23 cellular contexts compared by ENCODE assay signal in the genomic region with DNA sequence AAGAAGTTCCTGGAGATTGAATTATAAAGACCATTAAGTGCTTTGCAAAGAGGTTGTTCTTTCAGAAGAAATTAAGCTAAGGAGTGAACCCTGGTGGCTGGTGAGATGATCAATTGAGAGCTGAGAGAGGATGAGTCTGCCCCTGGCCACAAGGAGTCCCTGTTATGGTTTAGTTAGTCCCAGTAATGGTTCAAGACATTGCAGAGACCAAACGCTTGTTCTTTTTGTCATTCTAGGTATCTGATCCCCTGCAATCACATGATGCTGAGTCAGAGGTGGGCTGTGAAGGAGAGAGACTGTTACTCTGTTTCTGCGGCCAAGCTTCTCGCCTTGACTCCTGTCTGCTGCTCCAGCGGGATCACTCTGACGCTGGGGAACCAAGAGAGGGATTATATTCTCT.
A peak's percentile ranks its signal among the peaks of the same experiment; 100 is the strongest.
DNase-seq lines count a peak whose midpoint lies in the region; ATAC-seq and TF ChIP-seq lines count a peak whose summit lies in the region.
"Had no signal": no experiment of that assay in that cellular context is flagged by ENCODE, and none has a peak within 500 bp of the region (broad histone marks: within the 10 kb centered on the region; RNA-seq: fewer than 3 reads in every experiment).

No MANE protein-coding gene starts in this region.

- no peaks in the 10 kb centered on the region for H3K9me3 Mint-ChIP-seq in WTC11
- H3K9me3 Mint-ChIP-seq in T-cell: no peaks in the 10 kb centered on the region
- H3K9me3 Mint-ChIP-seq: activated naive CD8-positive, alpha-beta T cell treated with anti-CD3 and anti-CD28 coated beads, Interleukin-2, amount 50 U/mL, for 24 hours; CD4-positive, alpha-beta T cell; stimulated activated memory B cell treated with anti-CD40 and anti-IgM and Interleukin-4, amounts not matched to agents 10 μg/mL and 1 μg/mL and 100 μg/mL, for 72 hours had no signal

- peaks cover 19% of the 10 kb centered on the region for H3K4me1 Mint-ChIP-seq in WTC11
- H3K4me1 Mint-ChIP-seq in T-cell: no peaks in the 10 kb centered on the region
- H3K4me1 Mint-ChIP-seq: activated CD4-positive, alpha-beta T cell treated with anti-CD3 and anti-CD28 coated beads for 36 hours; activated naive CD8-positive, alpha-beta T cell treated with anti-CD3 and anti-CD28 coated beads, Interleukin-2, amount 50 U/mL, for 24 hours; stimulated activated memory B cell treated with anti-CD40 and anti-IgM and Interleukin-4, amounts not matched to agents 10 μg/mL and 1 μg/mL and 100 μg/mL, for 72 hours had no signal

- H3K27ac Mint-ChIP-seq in WTC11 (no peak overlapping the region), T-cell (no peak overlapping the region)
- H3K27ac Mint-ChIP-seq: activated CD4-positive, alpha-beta T cell treated with anti-CD3 and anti-CD28 coated beads for 36 hours; activated naive CD8-positive, alpha-beta T cell treated with anti-CD3 and anti-CD28 coated beads, Interleukin-2, amount 50 U/mL, for 24 hours; CD4-positive, alpha-beta T cell; stimulated activated memory B cell treated with anti-CD40 and anti-IgM and Interleukin-4, amounts not matched to agents 10 μg/mL and 1 μg/mL and 100 μg/mL, for 72 hours had no signal

- CTCF ChIA-PET in WTC11 (lab: Charles Lee): interaction anchor here (1.0 to 1.6 kb wide), 4 partner anchors 155 to 529 kb away, joined by 5 to 8 read pairs (median 6); partner anchors contain the start of gene PRSS48
- CTCF ChIA-PET in T-cell (lab: Charles Lee): no interaction called here

- H3K4me3 Mint-ChIP-seq in WTC11 (no peak overlapping the region), T-cell (no peak overlapping the region)
- H3K4me3 Mint-ChIP-seq: activated CD4-positive, alpha-beta T cell treated with anti-CD3 and anti-CD28 coated beads for 36 hours; activated naive CD8-positive, alpha-beta T cell treated with anti-CD3 and anti-CD28 coated beads, Interleukin-2, amount 50 U/mL, for 24 hours; CD4-positive, alpha-beta T cell; stimulated activated memory B cell treated with anti-CD40 and anti-IgM and Interleukin-4, amounts not matched to agents 10 μg/mL and 1 μg/mL and 100 μg/mL, for 72 hours had no signal

- ATAC-seq in WTC11 (peak; percentile 77), T-cell (replicated peaks in 1 of 4) (no peak), GM21576 (IDR thresholded peaks at IDR 0.05; ENCODE audit: unreplicated experiment) (no peak)
- ATAC-seq: activated CD4-positive, alpha-beta T cell treated with anti-CD3 and anti-CD28 coated beads for 36 hours; activated naive CD8-positive, alpha-beta T cell treated with anti-CD3 and anti-CD28 coated beads, Interleukin-2, amount 50 U/mL, for 24 hours; right lobe of liver; SK-N-SH treated with all-trans-retinoic acid at 6 μM for 48 hours; stimulated activated memory B cell treated with anti-CD40 and anti-IgM and Interleukin-4, amounts not matched to agents 10 μg/mL and 1 μg/mL and 100 μg/mL, for 72 hours had no signal

- POLR2A ChIA-PET in WTC11 (lab: Charles Lee): no interaction called here
- POLR2A ChIA-PET in T-cell (lab: Charles Lee): no interaction called here

- DNase-seq in NK-92 treated with Interleukin-12 subunit alpha and Interleukin-12 subunit beta, amount 100 ng/mL, for 24 hours (lab: John Stamatoyannopoulos, UW): peak; percentile 74
- no peak for DNase-seq in NK-92 (lab: John Stamatoyannopoulos, UW; ENCODE audit: unreplicated experiment)
- DNase-seq in WTC11 (ENCODE audit: low spot score): no peak
- DNase-seq in iPS DF 19.7 (ENCODE audit: low read depth, low spot score): peak; percentile 9
- DNase-seq in T-cell: no peak
- no peak for DNase-seq in activated CD4-positive, alpha-beta T cell treated with anti-CD3 and anti-CD28 coated beads, Interleukin-2, amount 50 U/mL, for 48 hours
- no peak for DNase-seq in stimulated activated naive CD4-positive, alpha-beta T cell (lab: John Stamatoyannopoulos, UW)
- DNase-seq: activated CD4-positive, alpha-beta T cell treated with anti-CD3 and anti-CD28 coated beads for 36 hours; activated CD8-positive, alpha-beta memory T cell treated with anti-CD3 and anti-CD28 coated beads for 24 hours; activated gamma-delta T cell; activated naive CD8-positive, alpha-beta T cell treated with anti-CD3 and anti-CD28 coated beads, Interleukin-2, amount 50 U/mL, for 24 hours; activated T-cell treated with anti-CD3 and anti-CD28 coated beads, Interleukin-2, amount 50 U/mL, for 1 hour; CD4-positive, alpha-beta T cell; dorsolateral prefrontal cortex; NCI-H1105 treated with DMSO at 0.1 percent for 48 hours; NCI-H2029; NCI-H526 treated with DMSO at 0.1 percent for 48 hours; right lobe of liver; stimulated activated CD4-positive, alpha-beta T cell treated with anti-CD3 and anti-CD28 coated beads, Interleukin-4, amount 100 ng/mL, for 4 hours; T-helper 2 cell had no signal

- no peak for TF ChIP-seq CTCF in WTC11 (IDR thresholded peaks at IDR 0.05)

- peaks cover 18% of the 10 kb centered on the region for H3K36me3 Mint-ChIP-seq in WTC11
- H3K36me3 Mint-ChIP-seq in T-cell: no peaks in the 10 kb centered on the region
- H3K36me3 Mint-ChIP-seq: stimulated activated memory B cell treated with anti-CD40 and anti-IgM and Interleukin-4, amounts not matched to agents 10 μg/mL and 1 μg/mL and 100 μg/mL, for 72 hours had no signal

- H3K27me3 Mint-ChIP-seq in WTC11 (ENCODE audit: low read depth): no peaks in the 10 kb centered on the region
- H3K27me3 Mint-ChIP-seq in T-cell: peaks cover 0 to 6% of the 10 kb centered on the region in 2 donors
- H3K27me3 Mint-ChIP-seq: activated CD4-positive, alpha-beta T cell treated with anti-CD3 and anti-CD28 coated beads for 36 hours; activated naive CD8-positive, alpha-beta T cell treated with anti-CD3 and anti-CD28 coated beads, Interleukin-2, amount 50 U/mL, for 24 hours; CD4-positive, alpha-beta T cell had no signal

TF ChIP-seq in WTC11, 78 proteins besides CTCF, POLR2A, EP300 and RAD21 (continues in another document):
- no peak for TF ChIP-seq OVOL2 (CRISPR knock-in tag; IDR thresholded peaks at IDR 0.05; ENCODE audit: borderline replicate concordance)
- TF ChIP-seq NR2C2 (CRISPR knock-in tag; IDR thresholded peaks at IDR 0.05): no peak
- TF ChIP-seq, protein P1, sequence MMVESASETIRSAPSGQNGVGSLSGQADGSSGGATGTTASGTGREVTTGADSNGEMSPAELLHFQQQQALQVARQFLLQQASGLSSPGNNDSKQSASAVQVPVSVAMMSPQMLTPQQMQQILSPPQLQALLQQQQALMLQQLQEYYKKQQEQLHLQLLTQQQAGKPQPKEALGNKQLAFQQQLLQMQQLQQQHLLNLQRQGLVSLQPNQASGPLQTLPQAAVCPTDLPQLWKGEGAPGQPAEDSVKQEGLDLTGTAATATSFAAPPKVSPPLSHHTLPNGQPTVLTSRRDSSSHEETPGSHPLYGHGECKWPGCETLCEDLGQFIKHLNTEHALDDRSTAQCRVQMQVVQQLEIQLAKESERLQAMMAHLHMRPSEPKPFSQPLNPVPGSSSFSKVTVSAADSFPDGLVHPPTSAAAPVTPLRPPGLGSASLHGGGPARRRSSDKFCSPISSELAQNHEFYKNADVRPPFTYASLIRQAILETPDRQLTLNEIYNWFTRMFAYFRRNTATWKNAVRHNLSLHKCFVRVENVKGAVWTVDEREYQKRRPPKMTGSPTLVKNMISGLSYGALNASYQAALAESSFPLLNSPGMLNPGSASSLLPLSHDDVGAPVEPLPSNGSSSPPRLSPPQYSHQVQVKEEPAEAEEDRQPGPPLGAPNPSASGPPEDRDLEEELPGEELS (CRISPR knock-in tag; IDR thresholded peaks at IDR 0.05): no peak
- TF ChIP-seq PRDM15 (CRISPR knock-in tag; IDR thresholded peaks at IDR 0.05): no peak
- TF ChIP-seq, protein P2, sequence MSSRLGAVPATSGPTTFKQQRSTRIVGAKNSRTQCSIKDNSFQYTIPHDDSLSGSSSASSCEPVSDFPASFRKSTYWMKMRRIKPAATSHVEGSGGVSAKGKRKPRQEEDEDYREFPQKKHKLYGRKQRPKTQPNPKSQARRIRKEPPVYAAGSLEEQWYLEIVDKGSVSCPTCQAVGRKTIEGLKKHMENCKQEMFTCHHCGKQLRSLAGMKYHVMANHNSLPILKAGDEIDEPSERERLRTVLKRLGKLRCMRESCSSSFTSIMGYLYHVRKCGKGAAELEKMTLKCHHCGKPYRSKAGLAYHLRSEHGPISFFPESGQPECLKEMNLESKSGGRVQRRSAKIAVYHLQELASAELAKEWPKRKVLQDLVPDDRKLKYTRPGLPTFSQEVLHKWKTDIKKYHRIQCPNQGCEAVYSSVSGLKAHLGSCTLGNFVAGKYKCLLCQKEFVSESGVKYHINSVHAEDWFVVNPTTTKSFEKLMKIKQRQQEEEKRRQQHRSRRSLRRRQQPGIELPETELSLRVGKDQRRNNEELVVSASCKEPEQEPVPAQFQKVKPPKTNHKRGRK (CRISPR knock-in tag; IDR thresholded peaks at IDR 0.05; ENCODE audit: borderline replicate concordance): no peak
- no peak for TF ChIP-seq ATF1 (CRISPR knock-in tag; IDR thresholded peaks at IDR 0.05)

Comparison
In these comparisons a context has a peak if more than half of its experiments do, and no peak if none do; other contexts are left out.
1. DNase-seq: peak in NK-92 treated with Interleukin-12 subunit alpha and Interleukin-12 subunit beta, amount 100 ng/mL, for 24 hours (single experiment) and iPS DF 19.7 (single experiment); none in NK-92 (single experiment), WTC11 (single experiment), T-cell (0 of 34), activated CD4-positive, alpha-beta T cell treated with anti-CD3 and anti-CD28 coated beads, Interleukin-2, amount 50 U/mL, for 48 hours (0 of 2) and stimulated activated naive CD4-positive, alpha-beta T cell (0 of 6).